Comparison of ENCODE assay signal across 8 cellular contexts in genomic region chr9:120711841-120712538, GRCh38. TPM values are rescaled to one million over a fixed set of nuclear protein-coding genes. Genes with fewer than 3 reads are reported as not detected.
DNase-seq lines count a peak whose midpoint lies in the region; ATAC-seq, FAIRE-seq and TF ChIP-seq lines count a peak whose summit lies in the region.

No MANE protein-coding gene starts in this region.

- CTCF ChIA-PET in activated naive CD4-positive, alpha-beta T cell treated with anti-CD3 and anti-CD28 coated beads for 36 hours (lab: Charles Lee), result interaction anchor here (1.0 to 1.6 kb wide), 2 partner anchors 92 to 348 kb away, joined by 3 to 8 read pairs; no protein-coding TSS in a partner anchor

- H3K27ac ChIP-seq in lower lobe of right lung (peak overlapping the region; percentile 90), tibial artery (peak overlapping the region; percentile 72 to 85)

- H3K4me1 ChIP-seq in adipocyte (ENCODE audit: control insufficient read depth, insufficient read depth, low read length) (peaks cover 39% of the 10 kb centered on the region), lower lobe of right lung (peaks cover 49% of the 10 kb centered on the region), tibial artery (peaks cover 0 to 46% (median 31%) of the 10 kb centered on the region in 4 donors)

- H3K4me3 ChIP-seq in adipocyte (ENCODE audit: low read length) (peak overlapping the region; percentile 83), lower lobe of right lung (peak overlapping the region; percentile 92), tibial artery (peak overlapping the region; percentile 87 to 91)

- H3K36me3 ChIP-seq in adipocyte (ENCODE audit: control insufficient read depth, insufficient read depth, low read length, severe bottlenecking) (peaks cover 8% of the 10 kb centered on the region), lower lobe of right lung (peaks cover 7% of the 10 kb centered on the region), tibial artery (no peaks in the 10 kb centered on the region)

- H3K9me3 ChIP-seq in adipocyte (ENCODE audit: control insufficient read depth, low read length) (no peaks in the 10 kb centered on the region), lower lobe of right lung (no peaks in the 10 kb centered on the region), tibial artery (no peaks in the 10 kb centered on the region)

- H3K36me3 Mint-ChIP-seq in activated naive CD4-positive, alpha-beta T cell treated with anti-CD3 and anti-CD28 coated beads for 36 hours (ENCODE audit: low read depth), result no peaks in the 10 kb centered on the region

- H3K27ac Mint-ChIP-seq in activated naive CD4-positive, alpha-beta T cell treated with anti-CD3 and anti-CD28 coated beads for 36 hours, result peak overlapping the region; percentile 56

- H3K27me3 ChIP-seq in adipocyte (replicated peaks; ENCODE audit: control insufficient read depth, insufficient read depth, low read length), result no peaks in the 10 kb centered on the region
- H3K27me3 ChIP-seq in lower lobe of right lung (ENCODE audit: low read depth), result no peaks in the 10 kb centered on the region
- H3K27me3 ChIP-seq in tibial artery, result no peaks in the 10 kb centered on the region

- TF ChIP-seq CTCF in lower lobe of right lung (IDR thresholded peaks at IDR 0.05) (no peak), tibial artery (IDR thresholded peaks at IDR 0.05) (no peak)

- TF ChIP-seq POLR2A in GM12891 (IDR thresholded peaks at IDR 0.05; ENCODE audit: low read depth, low read length), result no peak

- intact Hi-C loops in activated naive CD4-positive, alpha-beta T cell treated with anti-CD3 and anti-CD28 coated beads for 36 hours (cut with micrococcal nuclease), result loop anchor here (1.0 to 5.0 kb wide), 4 partner anchors 80 to 490 kb away; partner anchors contain the start of genes FBXW2 and RAB14
- intact Hi-C loops in lower lobe of right lung (cut with DNase I) (no loop called here), tibial artery (cut with DNase I; ENCODE audit: low total_unique reads) (no loop called here), posterior vena cava (cut with DNase I) (no loop called here)

- peak; percentile 35 for DNase-seq in activated naive CD4-positive, alpha-beta T cell treated with anti-CD3 and anti-CD28 coated beads for 36 hours
- no peak for DNase-seq in activated naive CD4-positive, alpha-beta T cell (lab: John Stamatoyannopoulos, UW)
- DNase-seq in adipocyte (ENCODE audit: low read depth) (no peak), lower lobe of right lung (no peak), tibial artery (no peak), GM12891 (ENCODE audit: insufficient read length, low spot score) (no peak), posterior vena cava (ENCODE audit: low spot score) (no peak)

- FAIRE-seq in GM12891 (lab: Jason Lieb, UNC), result no peak

- no peak for ATAC-seq in lower lobe of right lung
- ATAC-seq in HG03196 (IDR thresholded peaks at IDR 0.05; ENCODE audit: unreplicated experiment), result no peak

- H3K4me1 Mint-ChIP-seq in activated naive CD4-positive, alpha-beta T cell treated with anti-CD3 and anti-CD28 coated beads for 36 hours (ENCODE audit: low read depth), result peaks cover 43% of the 10 kb centered on the region

- peak overlapping the region; percentile 84 for H3K4me3 Mint-ChIP-seq in activated naive CD4-positive, alpha-beta T cell treated with anti-CD3 and anti-CD28 coated beads for 36 hours

- no peaks in the 10 kb centered on the region for H3K9me3 Mint-ChIP-seq in activated naive CD4-positive, alpha-beta T cell treated with anti-CD3 and anti-CD28 coated beads for 36 hours

- peak overlapping the region; percentile 85 for H3K9ac ChIP-seq in adipocyte (ENCODE audit: low read length)

- H3K27me3 Mint-ChIP-seq in activated naive CD4-positive, alpha-beta T cell treated with anti-CD3 and anti-CD28 coated beads for 36 hours (ENCODE audit: low read depth), result no peaks in the 10 kb centered on the region

TF ChIP-seq in GM12891, 5 proteins besides CTCF, POLR2A, EP300 and RAD21:
- TF ChIP-seq PAX5 (IDR thresholded peaks at IDR 0.05; ENCODE audit: insufficient read depth, low read length, severe bottlenecking), result no peak
- TF ChIP-seq SPI1 (IDR thresholded peaks at IDR 0.05; ENCODE audit: low read depth, low read length), result no peak
- no peak for TF ChIP-seq POU2F2 (IDR thresholded peaks at IDR 0.05; ENCODE audit: low read depth, low read length)
- no peak for TF ChIP-seq POLR2AphosphoS5 (IDR thresholded peaks at IDR 0.05; ENCODE audit: low read depth, low read length)
- TF ChIP-seq TAF1 (IDR thresholded peaks at IDR 0.05; ENCODE audit: low read depth, low read length), result no peak

RNA-seq across cellular contexts. Expression of gene MEGF9, which starts 2.3 kb away (rescaled TPM):
- total RNA-seq in activated naive CD4-positive, alpha-beta T cell treated with anti-CD3 and anti-CD28 coated beads for 36 hours, result 1 to 10 TPM; 3.8 TPM
- 71.1 TPM for total RNA-seq in lower lobe of right lung
- 0.63 TPM for polyA plus RNA-seq in GM12891 (2012; ENCODE audit: low read depth, missing spikeins)
- total RNA-seq in posterior vena cava, result 10 to 100 TPM; 18.4 to 19.9 TPM

Comparison
In these comparisons a context has a peak if more than half of its experiments do, and no peak if none do; other contexts are left out.
1. RNA of gene MEGF9, which starts 2.3 kb away (total RNA-seq): 71.1 TPM in lower lobe of right lung (single experiment) and 18.4 to 19.9 TPM in posterior vena cava; 3.8 TPM in activated naive CD4-positive, alpha-beta T cell treated with anti-CD3 and anti-CD28 coated beads for 36 hours; every median in the first group is over 4 times any median in the second.
2. Peak in every context shown above with its lines, with median percentiles within 50 percentile points of each other: H3K4me3 ChIP-seq.